8 cellular contexts compared by ENCODE assay signal in the genomic region with DNA sequence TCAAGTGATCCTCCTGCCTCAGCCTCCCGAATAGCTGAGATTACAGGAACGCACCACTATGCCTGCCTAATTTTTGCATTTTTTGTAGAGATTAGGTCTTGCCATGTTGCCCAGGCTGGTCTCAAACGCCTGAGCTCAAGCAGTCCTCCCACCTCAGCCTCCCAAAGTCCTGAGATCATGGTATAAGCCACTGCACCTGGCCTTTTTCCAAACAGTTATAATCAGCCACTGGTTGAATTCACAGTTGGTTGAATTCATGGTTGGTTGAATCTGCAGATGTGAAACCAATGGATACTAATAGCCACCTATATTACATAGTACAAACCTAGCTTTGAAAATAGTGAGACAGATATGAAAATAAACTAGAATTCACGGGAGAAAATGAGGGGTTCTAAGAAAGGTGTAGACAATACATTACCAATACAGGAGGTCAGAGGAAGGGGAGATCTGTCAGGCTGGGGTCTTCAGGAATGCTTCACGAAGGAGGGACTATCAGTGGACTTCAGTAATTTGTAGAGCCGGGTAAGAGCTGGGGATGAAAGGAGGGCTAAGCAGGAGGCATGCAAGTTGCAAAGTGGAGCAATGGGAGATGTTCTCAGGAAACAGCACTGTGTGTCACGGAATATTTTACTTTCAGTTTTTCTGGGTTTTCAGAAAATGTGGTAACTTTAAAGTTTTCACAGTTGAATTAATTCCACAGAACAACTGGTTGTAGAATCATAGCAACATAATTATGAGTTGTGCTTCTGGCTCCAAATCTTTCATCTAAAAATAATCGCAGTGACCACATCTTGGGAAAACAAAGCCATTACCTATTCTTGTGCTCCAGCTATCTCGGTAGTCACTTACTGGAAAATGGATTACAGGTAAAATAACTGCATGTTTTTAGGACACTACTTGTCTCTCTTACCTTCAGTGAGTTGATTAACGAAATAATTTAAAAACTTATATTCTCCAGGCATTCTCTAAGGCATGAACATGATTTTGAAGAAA. TPM values are rescaled to one million over a fixed set of nuclear protein-coding genes. Genes with fewer than 3 reads are reported as not detected.
DNase-seq lines count a peak whose midpoint lies in the region; ATAC-seq and TF ChIP-seq lines count a peak whose summit lies in the region.

No MANE protein-coding gene starts in this region.

- peak overlapping the region; percentile 5 to 38 (median 30) for H3K4me3 ChIP-seq in stomach

- no peaks in the 10 kb centered on the region for H3K27me3 ChIP-seq in stomach

- H3K36me3 Mint-ChIP-seq in activated T-cell treated with anti-CD3 and anti-CD28 coated beads, Interleukin-2, amount 50 U/mL, for 24 hours (ENCODE audit: low read depth): peaks cover 29% of the 10 kb centered on the region
- H3K36me3 Mint-ChIP-seq in effector memory CD8-positive, alpha-beta T cell (ENCODE audit: insufficient read depth): peaks cover 10% of the 10 kb centered on the region

- H3K9me3 Mint-ChIP-seq in activated T-cell treated with anti-CD3 and anti-CD28 coated beads, Interleukin-2, amount 50 U/mL, for 24 hours: no peaks in the 10 kb centered on the region
- no peaks in the 10 kb centered on the region for H3K9me3 Mint-ChIP-seq in effector memory CD8-positive, alpha-beta T cell

- intact Hi-C loops in stomach (cut with DNase I; ENCODE audit: low total_unique reads): no loop called here

- H3K27me3 Mint-ChIP-seq in activated T-cell treated with anti-CD3 and anti-CD28 coated beads, Interleukin-2, amount 50 U/mL, for 24 hours: no peaks in the 10 kb centered on the region
- H3K27me3 Mint-ChIP-seq in effector memory CD8-positive, alpha-beta T cell: no peaks in the 10 kb centered on the region

- H3K27ac Mint-ChIP-seq in activated T-cell treated with anti-CD3 and anti-CD28 coated beads, Interleukin-2, amount 50 U/mL, for 24 hours: peak overlapping the region; percentile 98
- peak overlapping the region; percentile 49 to 64 for H3K27ac Mint-ChIP-seq in effector memory CD8-positive, alpha-beta T cell

- H3K9me3 ChIP-seq in stomach: no peaks in the 10 kb centered on the region

- no peaks in the 10 kb centered on the region for H3K36me3 ChIP-seq in stomach

- no peak for TF ChIP-seq EP300 in stomach (IDR thresholded peaks at IDR 0.05)

- TF ChIP-seq POLR2A in stomach (IDR thresholded peaks at IDR 0.05): no peak

- peak; percentile 56 for ATAC-seq in HG03432 (IDR thresholded peaks at IDR 0.05; ENCODE audit: unreplicated experiment)
- peak; percentile 21 for ATAC-seq in effector memory CD8-positive, alpha-beta T cell (replicated peaks)
- no peak for ATAC-seq in HG03457 (IDR thresholded peaks at IDR 0.05; ENCODE audit: unreplicated experiment)

- DNase-seq in activated T-cell treated with anti-CD3 and anti-CD28 coated beads, Interleukin-2, amount 50 U/mL, for 24 hours: peak; percentile 56
- DNase-seq in activated T-cell treated with anti-CD3 and anti-CD28 coated beads, Interleukin-2, amount 50 U/mL, for 1 hour: no peak
- no peak for DNase-seq in effector memory CD8-positive, alpha-beta T cell
- DNase-seq in stomach: no peak
- DNase-seq in mesenteric fat pad (ENCODE audit: low spot score): no peak
- DNase-seq in NCI-H187 treated with DMSO at 0.1 percent for 48 hours (lab: John Stamatoyannopoulos, UW): no peak

- peaks cover 85% of the 10 kb centered on the region for H3K4me1 Mint-ChIP-seq in activated T-cell treated with anti-CD3 and anti-CD28 coated beads, Interleukin-2, amount 50 U/mL, for 24 hours (ENCODE audit: low read depth)
- H3K4me1 Mint-ChIP-seq in effector memory CD8-positive, alpha-beta T cell (ENCODE audit: low read depth in 2 of 2): peaks cover 24 to 48% of the 10 kb centered on the region in 2 donors

- WGBS in stomach, 5 donors: 40 to 62% (median 48%) methylated on average over 10 of the region's 10 CpGs

- no peak for TF ChIP-seq CTCF in stomach (IDR thresholded peaks at IDR 0.05)

- peak overlapping the region; percentile 54 to 81 (median 68) for H3K27ac ChIP-seq in stomach

- peaks cover 10 to 60% (median 26%) of the 10 kb centered on the region in 4 donors for H3K4me1 ChIP-seq in stomach

- peak overlapping the region; percentile 80 for H3K4me3 Mint-ChIP-seq in activated T-cell treated with anti-CD3 and anti-CD28 coated beads, Interleukin-2, amount 50 U/mL, for 24 hours
- H3K4me3 Mint-ChIP-seq in effector memory CD8-positive, alpha-beta T cell: peak overlapping the region; percentile 71 to 74

RNA-seq across cellular contexts. Expression of a gene that starts 12.9 kb away (rescaled TPM):
- total RNA-seq in stomach: 10 to 100 TPM in 3 of 5 donors, 1 to 10 TPM in 2; 8.1 to 67.7 (median 45.9) TPM
- 1 to 10 TPM; 1.5 to 3.1 (median 2.1) TPM for polyA plus RNA-seq in stomach
- total RNA-seq in mesenteric fat pad: 11.6 TPM
